ENCODE assay signal across 28 cellular contexts in genomic region chr4:136768925-136769275, GRCh38.
A peak's percentile ranks its signal among the peaks of the same experiment; 100 is the strongest.
DNase-seq lines count a peak whose midpoint lies in the region; ATAC-seq, FAIRE-seq and TF ChIP-seq lines count a peak whose summit lies in the region.
"Had no signal": no experiment of that assay in that cellular context is flagged by ENCODE, and none has a peak within 500 bp of the region (broad histone marks: within the 10 kb centered on the region; RNA-seq: fewer than 3 reads in every experiment).

No MANE protein-coding gene starts in this region.

- DNase-seq in LHCN-M2 (ENCODE audit: low read depth), result peak; percentile 5
- peak; percentile 0 for DNase-seq in bronchial epithelial cell (ENCODE audit: low read depth)
- peak; percentile 9 for DNase-seq in iris pigment epithelial cell (ENCODE audit: low read depth)
- peak; percentile 25 to 76 for DNase-seq in trophoblast cell
- DNase-seq in OCI-M2 (lab: John Stamatoyannopoulos, UW; ENCODE audit: unreplicated experiment), result no peak
- no peak for DNase-seq in NCI-H1930 (lab: John Stamatoyannopoulos, UW)
- DNase-seq: activated CD4-positive, alpha-beta T cell treated with anti-CD3 and anti-CD28 coated beads for 4 hours; activated naive CD8-positive, alpha-beta T cell treated with anti-CD3 and anti-CD28 coated beads for 36 hours; CD8-positive, alpha-beta memory T cell; central memory CD4-positive, alpha-beta T cell; DMS 273 treated with DMSO at 0.1 percent for 48 hours; H9; left colon; MV-4-11; NCI-H146; NCI-H510A; right lobe of liver; stimulated activated CD4-positive, alpha-beta T cell treated with anti-CD3 and anti-CD28 coated beads, Interleukin-12 subunit alpha, Interleukin-12 subunit beta, amount 100 ng/mL, for 4 hours; stimulated activated CD4-positive, alpha-beta T cell treated with anti-CD3 and anti-CD28 coated beads, Interleukin-2, amount 100 ng/mL, for 48 hours; stimulated activated naive CD8-positive, alpha-beta T cell treated with anti-CD3 and anti-CD28 coated beads, Interleukin-15, amount 100 ng/mL, for 72 hours; T1000; WERI-Rb-1 had no signal

- H3K18ac ChIP-seq in trophoblast cell (ENCODE audit: low read length), result no peak overlapping the region

- H3K36me3 ChIP-seq in bronchial epithelial cell (ENCODE audit: control insufficient read depth, insufficient read depth, low read length), result no peaks in the 10 kb centered on the region
- no peaks in the 10 kb centered on the region for H3K36me3 ChIP-seq in trophoblast cell (ENCODE audit: control insufficient read depth in 1 of 2, insufficient read depth in 2 of 2, low read length in 2 of 2)
- H3K36me3 ChIP-seq: ascending aorta, gastroesophageal sphincter, right lobe of liver, SJSA1, WERI-Rb-1 had no signal

- H2BK120ac ChIP-seq in trophoblast cell (ENCODE audit: insufficient read depth, low read length, poor library complexity), result no peak overlapping the region

- H3K4me2 ChIP-seq in trophoblast cell (ENCODE audit: low read length), result no peak overlapping the region

- H4K8ac ChIP-seq in trophoblast cell (ENCODE audit: low read depth, low read length), result no peak overlapping the region

- no peak for FAIRE-seq in bronchial epithelial cell (lab: Jason Lieb, UNC)

- H4K12ac ChIP-seq in trophoblast cell (ENCODE audit: low read depth, low read length), result no peak overlapping the region

- H3K23ac ChIP-seq in trophoblast cell (ENCODE audit: low read length), result no peak overlapping the region

- no peaks in the 10 kb centered on the region for H3K9me3 ChIP-seq in trophoblast cell (ENCODE audit: insufficient read depth, low read depth, low read length)
- H3K9me3 ChIP-seq: ascending aorta, gastroesophageal sphincter, right lobe of liver, SJSA1 had no signal

- H3K4me1 ChIP-seq in trophoblast cell (ENCODE audit: control insufficient read depth in 1 of 2, insufficient read depth in 2 of 2, low read length in 2 of 2), result no peaks in the 10 kb centered on the region
- H3K4me1 ChIP-seq: ascending aorta, gastroesophageal sphincter, right lobe of liver, SJSA1 had no signal

- H3K14ac ChIP-seq in trophoblast cell (ENCODE audit: low read length), result no peak overlapping the region

- H3K79me2 ChIP-seq in trophoblast cell (ENCODE audit: control insufficient read depth, insufficient read depth, low read length, poor library complexity), result no peaks in the 10 kb centered on the region

- H3K79me1 ChIP-seq in trophoblast cell (ENCODE audit: low read length), result peaks cover 4% of the 10 kb centered on the region

- H2AK5ac ChIP-seq in trophoblast cell (ENCODE audit: low read length), result no peak overlapping the region

- WGBS in trophoblast cell (ENCODE audit: extremely low coverage, insufficient coverage, insufficient read length), result no CpG with 5 or more reads among the region's 1 CpG

- H2BK5ac ChIP-seq in trophoblast cell (ENCODE audit: low read depth, low read length, poor library complexity), result no peak overlapping the region

- peak overlapping the region; percentile 65 for H3K27ac ChIP-seq in trophoblast cell (ENCODE audit: low read depth, low read length)
- H3K27ac ChIP-seq: ascending aorta, gastroesophageal sphincter, HL-60, right lobe of liver, RWPE1, SJSA1, WERI-Rb-1 had no signal

- no peak for ATAC-seq in HG03520 (IDR thresholded peaks at IDR 0.05; ENCODE audit: unreplicated experiment)
- ATAC-seq: gastroesophageal sphincter; left colon; right lobe of liver; stimulated activated naive CD8-positive, alpha-beta T cell treated with anti-CD3 and anti-CD28 coated beads, Interleukin-15, amount 100 ng/mL, for 72 hours had no signal

- H3K4ac ChIP-seq in trophoblast cell (ENCODE audit: low read depth, low read length), result no peak overlapping the region

- no peak overlapping the region for H3K4me3 ChIP-seq in bronchial epithelial cell (ENCODE audit: low read depth, low read length)
- no peak overlapping the region for H3K4me3 ChIP-seq in trophoblast cell (ENCODE audit: low read depth, low read length)
- H3K4me3 ChIP-seq: ascending aorta, gastroesophageal sphincter, right lobe of liver, SJSA1 had no signal

- no peak overlapping the region for H2BK12ac ChIP-seq in trophoblast cell (ENCODE audit: low read length)

- H2AFZ ChIP-seq in trophoblast cell (ENCODE audit: insufficient read depth, low read length, poor library complexity), result no peak overlapping the region

- H3K9ac ChIP-seq in trophoblast cell (ENCODE audit: low read length), result no peak overlapping the region

- no peak overlapping the region for H4K91ac ChIP-seq in trophoblast cell (ENCODE audit: low read depth, low read length)

- H3K27me3 ChIP-seq in bronchial epithelial cell (ENCODE audit: control insufficient read depth, insufficient read depth, low read length), result no peaks in the 10 kb centered on the region
- H3K27me3 ChIP-seq in trophoblast cell (ENCODE audit: insufficient read depth, low read length), result no peaks in the 10 kb centered on the region
- H3K27me3 ChIP-seq: ascending aorta, gastroesophageal sphincter, right lobe of liver, SJSA1 had no signal

- no peak for TF ChIP-seq CTCF in bronchial epithelial cell (IDR thresholded peaks at IDR 0.05; ENCODE audit: insufficient read depth, low read length, severe bottlenecking)

Comparison
In these comparisons a context has a peak if more than half of its experiments do, and no peak if none do; other contexts are left out.
1. DNase-seq: peak in LHCN-M2 (single experiment), bronchial epithelial cell (single experiment), iris pigment epithelial cell (single experiment) and trophoblast cell (2 of 2); none in OCI-M2 (single experiment) and NCI-H1930 (0 of 2).